1 cellular context compared by ENCODE assay signal in the genomic region with DNA sequence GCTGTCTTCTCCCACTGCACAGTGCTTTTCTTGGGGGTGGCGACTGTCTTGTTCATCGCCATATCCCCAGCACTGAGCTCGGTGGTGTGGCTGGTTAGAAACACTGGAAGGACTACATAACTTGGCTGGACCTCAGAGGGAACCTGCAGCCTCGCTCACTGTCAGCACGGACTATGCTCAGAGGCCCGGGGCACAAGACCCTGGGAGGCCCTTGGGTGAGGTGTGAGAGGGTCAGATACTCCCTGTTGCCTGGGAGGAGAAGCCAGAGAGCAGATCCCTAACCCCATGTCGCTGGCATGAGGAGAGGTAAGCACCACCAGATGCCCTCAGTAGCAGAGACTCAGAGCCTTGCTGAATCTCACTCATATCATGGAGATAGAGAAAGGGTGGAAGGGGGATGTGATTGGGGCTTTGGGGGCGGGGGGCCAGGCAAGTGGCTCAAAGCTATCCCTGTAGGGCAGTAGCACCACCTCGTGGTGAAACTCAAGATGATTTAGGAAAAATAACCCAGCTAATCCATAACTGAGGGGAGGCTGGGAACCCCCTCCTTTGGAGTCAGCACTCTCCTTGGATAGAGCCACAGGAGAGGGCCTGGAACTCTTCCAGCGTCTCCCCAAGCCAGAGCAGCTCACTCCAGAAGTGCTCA.
TF ChIP-seq lines count a peak whose summit lies in the region.

No MANE protein-coding gene starts in this region.

TF ChIP-seq in H1, 55 proteins besides CTCF, POLR2A, EP300 and RAD21 (continued from another document):
- no peak for TF ChIP-seq GTF2F1 (IDR thresholded peaks at IDR 0.05; ENCODE audit: borderline replicate concordance, low read depth, low read length)
- no peak for TF ChIP-seq YY1 (IDR thresholded peaks at IDR 0.05; ENCODE audit: low read depth, low read length)
- TF ChIP-seq RXRA (IDR thresholded peaks at IDR 0.05; ENCODE audit: insufficient read depth, low read depth, low read length): no peak
- TF ChIP-seq TAF7 (optimal IDR thresholded peaks at IDR 0.05; ENCODE audit: borderline replicate concordance, low read depth, low read length): no peak
- no peak for TF ChIP-seq KDM4A (IDR thresholded peaks at IDR 0.05; ENCODE audit: low read depth, low read length, severe bottlenecking)
- TF ChIP-seq SIN3A (conservative IDR thresholded peaks at IDR 0.05 in 1 of 2, IDR thresholded peaks at IDR 0.05 in 1 of 2; ENCODE audit: low read depth in 1 of 2, low read length in 2 of 2): no peak
- TF ChIP-seq SUZ12 (IDR thresholded peaks at IDR 0.05; ENCODE audit: low read length): no peak
- no peak for TF ChIP-seq HDAC6 (IDR thresholded peaks at IDR 0.05; ENCODE audit: low read depth, low read length)
